In the genomic region with DNA sequence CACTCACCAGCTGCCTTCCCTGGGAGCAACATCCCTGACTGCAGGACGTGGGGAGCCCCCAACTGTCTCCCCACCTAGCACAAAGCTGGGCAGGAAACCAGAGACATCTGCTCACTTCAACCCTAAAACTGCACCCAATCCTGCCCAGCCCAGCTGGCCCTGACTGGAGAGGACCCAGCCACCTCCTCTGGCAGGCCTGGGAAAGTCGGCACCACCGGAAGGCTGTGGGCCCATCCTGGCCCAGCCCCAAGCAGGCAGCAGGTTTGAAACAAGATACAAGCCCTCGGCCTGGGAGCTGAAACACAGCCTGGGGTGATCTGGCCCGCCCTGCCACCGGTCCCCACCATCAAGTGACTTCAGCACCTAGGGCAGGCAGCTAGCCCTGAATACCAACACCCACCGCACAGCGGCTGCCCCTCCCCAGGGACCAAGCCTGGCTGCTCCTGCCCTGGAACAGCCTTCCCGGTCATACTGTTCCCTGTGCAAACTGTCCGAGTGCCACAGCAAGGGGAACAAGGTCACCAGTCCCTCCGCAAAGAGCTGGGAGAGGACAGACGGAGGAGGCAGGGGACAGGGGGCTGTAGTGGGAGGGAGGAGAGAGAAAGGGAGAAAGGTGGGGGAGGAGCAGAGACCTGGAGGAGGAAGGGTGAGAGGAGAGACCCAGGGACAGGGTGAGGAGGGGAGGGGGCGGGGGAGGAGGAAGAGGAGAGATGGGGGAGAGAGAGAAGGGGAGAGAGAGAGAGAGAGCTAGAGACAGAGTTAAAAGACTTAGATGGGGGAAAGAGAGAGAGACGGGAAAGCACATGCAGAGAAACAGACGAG, we compare ENCODE assay signal across 10 cellular contexts.
DNase-seq lines count a peak whose midpoint lies in the region; ATAC-seq and TF ChIP-seq lines count a peak whose summit lies in the region.
"Had no signal": no experiment of that assay in that cellular context is flagged by ENCODE, and none has a peak within 500 bp of the region (broad histone marks: within the 10 kb centered on the region; RNA-seq: fewer than 3 reads in every experiment).

No MANE protein-coding gene starts in this region.

- H3K36me3 Mint-ChIP-seq in GM23338 (ENCODE audit: low read depth) = peaks cover 11% of the 10 kb centered on the region; the same call in 2 of the 3 replicates

- H3K36me3 ChIP-seq in GM23338 (ENCODE audit: insufficient read depth) (no peaks in the 10 kb centered on the region), RWPE2 (ENCODE audit: low read depth) (peaks cover 32% of the 10 kb centered on the region), smooth muscle cell (ENCODE audit: low read depth) (no peaks in the 10 kb centered on the region)
- H3K36me3 ChIP-seq: right lobe of liver had no signal

- peak overlapping the region; percentile 35 for H3K9ac ChIP-seq in smooth muscle cell (ENCODE audit: low read depth)

- H3K79me2 ChIP-seq in GM23338 (replicated peaks; ENCODE audit: insufficient read depth) = peaks cover 34% of the 10 kb centered on the region
- peaks cover 58% of the 10 kb centered on the region for H3K79me2 ChIP-seq in smooth muscle cell (ENCODE audit: low read depth)

- H3K27me3 Mint-ChIP-seq in GM23338 (ENCODE audit: insufficient read depth, low read depth, poor library complexity) = peaks cover 23% of the 10 kb centered on the region

- H3K9me3 Mint-ChIP-seq in GM23338 = no peaks in the 10 kb centered on the region

- H2AFZ ChIP-seq in GM23338 (no peak overlapping the region), smooth muscle cell (ENCODE audit: low read depth) (no peak overlapping the region)

- H3K4me3 ChIP-seq in GM23338 = no peak overlapping the region
- no peak overlapping the region for H3K4me3 ChIP-seq in RWPE2 (ENCODE audit: severe bottlenecking)
- H3K4me3 ChIP-seq in smooth muscle cell = no peak overlapping the region
- H3K4me3 ChIP-seq: right lobe of liver had no signal

- no peak for TF ChIP-seq CTCF in GM23338 (conservative IDR thresholded peaks at IDR 0.05; ENCODE audit: low read depth in 2 of 2)
- TF ChIP-seq CTCF in RWPE2 (IDR thresholded peaks at IDR 0.05; ENCODE audit: poor library complexity, severe bottlenecking) = no peak
- TF ChIP-seq CTCF in smooth muscle cell (IDR thresholded peaks at IDR 0.05; ENCODE audit: borderline replicate concordance, insufficient read depth, poor library complexity, severe bottlenecking) = no peak
- no peak for TF ChIP-seq CTCF in GM10266 (IDR thresholded peaks at IDR 0.05; ENCODE audit: control insufficient read depth, insufficient read depth, low read depth, missing control alignments)

- no peak overlapping the region for H3K4me3 Mint-ChIP-seq in GM23338

- intact Hi-C loops in left cardiac atrium (cut with DNase I) = no loop called here

- WGBS in smooth muscle cell (ENCODE audit: low lambda C conversion rate) = 49% methylated on average over 14 of the region's 15 CpGs

- no peaks in the 10 kb centered on the region for H3F3A ChIP-seq in GM23338 (replicated peaks; ENCODE audit: low read depth)
- peaks cover 6% of the 10 kb centered on the region for H3F3A ChIP-seq in smooth muscle cell (ENCODE audit: low read depth)

- H3K9me3 ChIP-seq in RWPE2 (ENCODE audit: severe bottlenecking) (no peaks in the 10 kb centered on the region), smooth muscle cell (replicated peaks; ENCODE audit: low read depth) (no peaks in the 10 kb centered on the region)
- H3K9me3 ChIP-seq: right lobe of liver had no signal

- peaks cover 29% of the 10 kb centered on the region for H3K4me1 Mint-ChIP-seq in GM23338

- no peaks in the 10 kb centered on the region for H3K9me2 ChIP-seq in GM23338 (ENCODE audit: insufficient read depth)

- peak; percentile 18 for ATAC-seq in GM23338
- ATAC-seq in RWPE2 (ENCODE audit: low read depth) = no peak
- peak; percentile 2 to 28 for ATAC-seq in left cardiac atrium

- H3K27me3 ChIP-seq in GM23338 (ENCODE audit: insufficient read depth) = no peaks in the 10 kb centered on the region
- H3K27me3 ChIP-seq in RWPE2 (ENCODE audit: insufficient read depth, poor library complexity, severe bottlenecking) = no peaks in the 10 kb centered on the region
- H3K27me3 ChIP-seq in smooth muscle cell (ENCODE audit: low read depth) = no peaks in the 10 kb centered on the region
- H3K27me3 ChIP-seq: right lobe of liver had no signal

- H3K4me1 ChIP-seq in GM23338 (ENCODE audit: insufficient read depth) (peaks cover 10% of the 10 kb centered on the region; the same call in 1 of the 2 replicates), RWPE2 (ENCODE audit: insufficient read depth, poor library complexity, severe bottlenecking) (peaks cover 15% of the 10 kb centered on the region), smooth muscle cell (ENCODE audit: low read depth) (peaks cover 13% of the 10 kb centered on the region)

- peak overlapping the region; percentile 64 for H3K27ac Mint-ChIP-seq in GM23338

- H3K4me2 ChIP-seq in GM23338 (no peak overlapping the region), smooth muscle cell (peak overlapping the region; percentile 58)

- DNase-seq in GM23338 (ENCODE audit: low spot score) (no peak), RWPE2 (ENCODE audit: low spot score) (no peak), left cardiac atrium (peak; percentile 39), smooth muscle cell (lab: John Stamatoyannopoulos, UW; ENCODE audit: unreplicated experiment) (no peak), NCI-H1417 (lab: John Stamatoyannopoulos, UW) (no peak), NCI-H2227 treated with DMSO at 0.1 percent for 48 hours (lab: John Stamatoyannopoulos, UW) (no peak), glomerular visceral epithelial cell (ENCODE audit: extremely low spot score) (no peak), GM10266 (ENCODE audit: extremely low spot score) (no peak)
- DNase-seq: NCI-H526 treated with DMSO at 0.1 percent for 48 hours, right lobe of liver had no signal

- H4K20me1 ChIP-seq in GM23338 (replicated peaks; ENCODE audit: insufficient read depth) = peaks cover under 1% of the 10 kb centered on the region
- peaks cover 91% of the 10 kb centered on the region for H4K20me1 ChIP-seq in smooth muscle cell (ENCODE audit: low read depth)

- H3K27ac ChIP-seq in GM23338 (ENCODE audit: low read depth) (no peak overlapping the region), RWPE2 (ENCODE audit: poor library complexity, severe bottlenecking) (peak overlapping the region; percentile 83), smooth muscle cell (ENCODE audit: low read depth) (peak overlapping the region; percentile 75)
- H3K27ac ChIP-seq: right lobe of liver had no signal

TF ChIP-seq in GM23338, 12 proteins besides CTCF, POLR2A, EP300 and RAD21 (continues in another document):
- TF ChIP-seq, protein P1, sequence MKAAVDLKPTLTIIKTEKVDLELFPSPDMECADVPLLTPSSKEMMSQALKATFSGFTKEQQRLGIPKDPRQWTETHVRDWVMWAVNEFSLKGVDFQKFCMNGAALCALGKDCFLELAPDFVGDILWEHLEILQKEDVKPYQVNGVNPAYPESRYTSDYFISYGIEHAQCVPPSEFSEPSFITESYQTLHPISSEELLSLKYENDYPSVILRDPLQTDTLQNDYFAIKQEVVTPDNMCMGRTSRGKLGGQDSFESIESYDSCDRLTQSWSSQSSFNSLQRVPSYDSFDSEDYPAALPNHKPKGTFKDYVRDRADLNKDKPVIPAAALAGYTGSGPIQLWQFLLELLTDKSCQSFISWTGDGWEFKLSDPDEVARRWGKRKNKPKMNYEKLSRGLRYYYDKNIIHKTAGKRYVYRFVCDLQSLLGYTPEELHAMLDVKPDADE (IDR thresholded peaks at IDR 0.05) = no peak
- TF ChIP-seq, protein P2, sequence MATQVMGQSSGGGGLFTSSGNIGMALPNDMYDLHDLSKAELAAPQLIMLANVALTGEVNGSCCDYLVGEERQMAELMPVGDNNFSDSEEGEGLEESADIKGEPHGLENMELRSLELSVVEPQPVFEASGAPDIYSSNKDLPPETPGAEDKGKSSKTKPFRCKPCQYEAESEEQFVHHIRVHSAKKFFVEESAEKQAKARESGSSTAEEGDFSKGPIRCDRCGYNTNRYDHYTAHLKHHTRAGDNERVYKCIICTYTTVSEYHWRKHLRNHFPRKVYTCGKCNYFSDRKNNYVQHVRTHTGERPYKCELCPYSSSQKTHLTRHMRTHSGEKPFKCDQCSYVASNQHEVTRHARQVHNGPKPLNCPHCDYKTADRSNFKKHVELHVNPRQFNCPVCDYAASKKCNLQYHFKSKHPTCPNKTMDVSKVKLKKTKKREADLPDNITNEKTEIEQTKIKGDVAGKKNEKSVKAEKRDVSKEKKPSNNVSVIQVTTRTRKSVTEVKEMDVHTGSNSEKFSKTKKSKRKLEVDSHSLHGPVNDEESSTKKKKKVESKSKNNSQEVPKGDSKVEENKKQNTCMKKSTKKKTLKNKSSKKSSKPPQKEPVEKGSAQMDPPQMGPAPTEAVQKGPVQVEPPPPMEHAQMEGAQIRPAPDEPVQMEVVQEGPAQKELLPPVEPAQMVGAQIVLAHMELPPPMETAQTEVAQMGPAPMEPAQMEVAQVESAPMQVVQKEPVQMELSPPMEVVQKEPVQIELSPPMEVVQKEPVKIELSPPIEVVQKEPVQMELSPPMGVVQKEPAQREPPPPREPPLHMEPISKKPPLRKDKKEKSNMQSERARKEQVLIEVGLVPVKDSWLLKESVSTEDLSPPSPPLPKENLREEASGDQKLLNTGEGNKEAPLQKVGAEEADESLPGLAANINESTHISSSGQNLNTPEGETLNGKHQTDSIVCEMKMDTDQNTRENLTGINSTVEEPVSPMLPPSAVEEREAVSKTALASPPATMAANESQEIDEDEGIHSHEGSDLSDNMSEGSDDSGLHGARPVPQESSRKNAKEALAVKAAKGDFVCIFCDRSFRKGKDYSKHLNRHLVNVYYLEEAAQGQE (IDR thresholded peaks at IDR 0.05; ENCODE audit: unreplicated experiment) = no peak
